In the genomic region with DNA sequence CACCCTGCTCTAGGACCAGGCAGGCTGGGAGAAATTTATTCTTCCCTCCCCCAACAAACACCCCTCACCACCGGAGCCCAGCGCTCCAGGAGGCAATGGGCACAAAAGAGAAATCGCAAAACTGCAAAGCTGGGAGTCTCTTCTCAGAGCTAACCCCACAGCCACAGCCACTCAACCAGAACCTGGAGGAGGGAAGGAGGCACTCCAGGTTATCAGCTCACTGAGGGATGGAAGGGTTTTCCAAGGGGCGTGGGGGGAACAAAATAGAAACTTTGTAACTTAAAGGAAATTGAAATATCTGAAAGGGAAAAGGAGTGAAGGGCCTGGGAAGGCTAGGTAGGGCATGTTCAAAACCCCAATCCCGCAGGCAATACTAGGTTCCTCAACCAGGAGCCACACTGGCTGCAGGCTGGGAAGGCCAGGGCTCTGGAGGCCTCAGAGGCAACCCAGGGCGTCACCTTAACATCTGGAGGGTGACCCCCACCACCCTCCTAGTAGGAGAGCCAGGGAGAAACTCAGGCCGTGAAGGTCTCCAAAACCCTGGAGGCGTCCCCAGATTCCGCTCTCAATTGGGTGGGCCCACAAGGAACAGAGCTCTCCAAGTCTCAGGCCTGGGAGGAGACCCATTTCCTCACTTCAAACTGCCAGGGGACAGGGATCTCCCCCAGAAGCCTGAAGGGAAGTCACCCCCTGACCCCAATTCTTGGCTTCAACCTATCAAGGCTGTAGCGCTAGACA, we compare ENCODE assay signal across 9 cellular contexts. TPM values are rescaled to one million over a fixed set of nuclear protein-coding genes. Genes with fewer than 3 reads are reported as not detected.
DNase-seq lines count a peak whose midpoint lies in the region; ATAC-seq, FAIRE-seq and TF ChIP-seq lines count a peak whose summit lies in the region.
"Had no signal": no experiment of that assay in that cellular context is flagged by ENCODE, and none has a peak within 500 bp of the region (broad histone marks: within the 10 kb centered on the region; RNA-seq: fewer than 3 reads in every experiment).

No MANE protein-coding gene starts in this region.

- no peak overlapping the region for H2AFZ ChIP-seq in neural cell (ENCODE audit: low read depth, low read length)

- DNase-seq in BJ (ENCODE audit: low read depth): no peak
- DNase-seq in dorsolateral prefrontal cortex: no peak
- DNase-seq in activated CD4-positive, CD25-positive, alpha-beta regulatory T cell treated with anti-CD3 and anti-CD28 coated beads, Interleukin-2, amount 50 U/mL, for 72 hours: no peak
- DNase-seq in NCI-H510A (lab: John Stamatoyannopoulos, UW): no peak
- no peak for DNase-seq in HTR-8/SVneo (ENCODE audit: insufficient read length, low spot score)

- H3K9me2 ChIP-seq in neural cell (ENCODE audit: insufficient read depth, low read length): no peaks in the 10 kb centered on the region

- H3K79me2 ChIP-seq in neural cell (replicated peaks; ENCODE audit: insufficient read depth, low read length): no peaks in the 10 kb centered on the region

- peak overlapping the region; percentile 57 for H3K4me3 ChIP-seq in BJ (ENCODE audit: low read depth, low read length)
- peak overlapping the region; percentile 73 for H3K4me3 ChIP-seq in HUES6 (ENCODE audit: low read depth, low read length)
- H3K4me3 ChIP-seq in dorsolateral prefrontal cortex: peak overlapping the region in 55 of 59 donors; percentile 42 to 90 (median 75)
- H3K4me3 ChIP-seq in neural cell (ENCODE audit: low read length): peak overlapping the region; percentile 71

- H3F3A ChIP-seq in neural cell (ENCODE audit: insufficient read depth, low read length, poor library complexity, severe bottlenecking): peaks cover 3% of the 10 kb centered on the region

- H3K4me2 ChIP-seq in neural cell (ENCODE audit: low read length): no peak overlapping the region

- POLR2A ChIA-PET in BJ (lab: Charles Lee): no interaction called here

- no peak for FAIRE-seq in HTR-8/SVneo (lab: Jason Lieb, UNC)
- FAIRE-seq: colon had no signal

- peaks cover 36% of the 10 kb centered on the region for H3K4me1 ChIP-seq in HUES6 (ENCODE audit: control insufficient read depth, insufficient read depth, low read length)

- no peaks in the 10 kb centered on the region for H3K9me3 ChIP-seq in HUES6 (ENCODE audit: control insufficient read depth, insufficient read depth, low read depth, low read length)
- H3K9me3 ChIP-seq in neural cell (ENCODE audit: low read length): no peaks in the 10 kb centered on the region

- H3K36me3 ChIP-seq in BJ (ENCODE audit: control insufficient read depth, insufficient read depth, low read length): peaks cover 2% of the 10 kb centered on the region; the same call in 1 of the 2 replicates
- peaks cover 32% of the 10 kb centered on the region for H3K36me3 ChIP-seq in HUES6 (ENCODE audit: control insufficient read depth, insufficient read depth, low read length)
- H3K36me3 ChIP-seq in neural cell (ENCODE audit: insufficient read depth, low read length): no peaks in the 10 kb centered on the region

- TF ChIP-seq RAD21 in neural cell (conservative IDR thresholded peaks at IDR 0.05): no peak

- no peaks in the 10 kb centered on the region for H4K20me1 ChIP-seq in neural cell (ENCODE audit: insufficient read depth)

- TF ChIP-seq EP300 in neural cell (conservative IDR thresholded peaks at IDR 0.05; ENCODE audit: poor library complexity, severe bottlenecking): no peak

- CTCF ChIA-PET in BJ (lab: Yijun Ruan, JAX): interaction anchor here (0.9 to 4.5 kb wide), 6 partner anchors 19 to 217 kb away, joined by 3 to 26 read pairs (median 3); a partner anchor contains a TSS

- no peak for ATAC-seq in GM19351 (IDR thresholded peaks at IDR 0.05; ENCODE audit: unreplicated experiment)

- no peaks in the 10 kb centered on the region for H3K27me3 ChIP-seq in BJ (ENCODE audit: control insufficient read depth, insufficient read depth, low read length)
- no peaks in the 10 kb centered on the region for H3K27me3 ChIP-seq in HUES6 (ENCODE audit: control insufficient read depth, insufficient read depth, low read length)
- no peaks in the 10 kb centered on the region for H3K27me3 ChIP-seq in dorsolateral prefrontal cortex
- H3K27me3 ChIP-seq in neural cell (ENCODE audit: insufficient read depth, low read depth, low read length): peaks cover 20% of the 10 kb centered on the region

- TF ChIP-seq CTCF in BJ (IDR thresholded peaks at IDR 0.05; ENCODE audit: insufficient read depth, low read depth, low read length): no peak
- TF ChIP-seq CTCF in dorsolateral prefrontal cortex (IDR thresholded peaks at IDR 0.05 in 54 of 56, conservative IDR thresholded peaks at IDR 0.05 in 2 of 56; ENCODE audit: low read depth in 1 of 56, partially characterized antibody in 56 of 56): no peak
- no peak for TF ChIP-seq CTCF in neural cell (IDR thresholded peaks at IDR 0.05; ENCODE audit: poor library complexity, severe bottlenecking)

- H3K9ac ChIP-seq in HUES6 (ENCODE audit: low read length): peak overlapping the region; percentile 99
- H3K9ac ChIP-seq in neural cell (ENCODE audit: low read length): no peak overlapping the region

- H3K27ac ChIP-seq in HUES6 (ENCODE audit: low read depth, low read length) (peak overlapping the region; percentile 99), dorsolateral prefrontal cortex (peak overlapping the region in 57 of 59 donors; percentile 7 to 97 (median 93)), neural cell (ENCODE audit: low read length) (no peak overlapping the region)

- intact Hi-C loops in dorsolateral prefrontal cortex (cut with DNase I): loop anchor here (5.0 kb wide), 3 partner anchors 40 to 75 kb away; no protein-coding TSS in a partner anchor

TF ChIP-seq in neural cell, 6 proteins besides CTCF, POLR2A, EP300 and RAD21:
- TF ChIP-seq SMC3 (conservative IDR thresholded peaks at IDR 0.05; ENCODE audit: poor library complexity) (no peak), TAF1 (IDR thresholded peaks at IDR 0.05; ENCODE audit: low read depth) (no peak)

RNA-seq across cellular contexts. Expression of a gene that starts 3.2 kb away (rescaled TPM):
- polyA plus RNA-seq in BJ (2011; rRNA removed) (7.9 and 15.0 TPM in 2 replicates), neural cell (85.5 and 93.8 TPM in 2 replicates)
- 15.6 and 22.4 TPM in 2 replicates for polyA minus RNA-seq in BJ (2011; rRNA and poly(A)+ RNA removed)
- 10 to 100 TPM; 32.1 to 60.8 (median 45.3) TPM for total RNA-seq in dorsolateral prefrontal cortex
- 76.6 and 96.2 TPM in 2 replicates for polyA minus RNA-seq in neural cell

RNA-seq across cellular contexts. Expression of a gene that starts 48.7 kb away (rescaled TPM):
- polyA plus RNA-seq in BJ (2011; rRNA removed) (20.3 and 28.3 TPM in 2 replicates), neural cell (0.78 and 5.2 TPM in 2 replicates)
- polyA minus RNA-seq in BJ (2011; rRNA and poly(A)+ RNA removed): 20.6 and 20.8 TPM in 2 replicates
- 1 to 10 TPM; 1.9 to 9.7 (median 4.6) TPM for total RNA-seq in dorsolateral prefrontal cortex
- polyA minus RNA-seq in neural cell: 0.97 and 1.6 TPM in 2 replicates
